11 cellular contexts compared by ENCODE assay signal in genomic region chr5:1724822-1725602, GRCh38.
DNase-seq lines count a peak whose midpoint lies in the region; ATAC-seq and TF ChIP-seq lines count a peak whose summit lies in the region.
"Had no signal": no experiment of that assay in that cellular context is flagged by ENCODE, and none has a peak within 500 bp of the region (broad histone marks: within the 10 kb centered on the region; RNA-seq: fewer than 3 reads in every experiment).

No MANE protein-coding gene starts in this region.

- H3K9me3 Mint-ChIP-seq in WTC11 (0 out of 2 replicates have a peak, but pooled peaks cover 6% of the 10 kb centered on the region), nephron progenitor cell (peaks cover 9% of the 10 kb centered on the region)

- peak overlapping the region; percentile 8 for H3K4me3 ChIP-seq in epithelial cell of proximal tubule (ENCODE audit: low read depth, low read length)
- H3K4me3 ChIP-seq: vagina had no signal

- DNase-seq in EH (ENCODE audit: low read depth) (peak; percentile 15), WTC11 (ENCODE audit: low spot score) (peak; percentile 59), epithelial cell of proximal tubule (ENCODE audit: low read depth) (no peak), nephron progenitor cell (peak; percentile 25), NCI-H526 treated with DMSO at 0.1 percent for 48 hours (lab: John Stamatoyannopoulos, UW) (no peak), AML-193 (lab: John Stamatoyannopoulos, UW) (no peak), NK-92 (lab: John Stamatoyannopoulos, UW; ENCODE audit: unreplicated experiment) (no peak)
- DNase-seq: activated gamma-delta T cell, PC-3 had no signal

- peak overlapping the region; percentile 55 for H3K4me3 Mint-ChIP-seq in WTC11
- H3K4me3 Mint-ChIP-seq in nephron progenitor cell: peak overlapping the region; percentile 49

- H3K4me1 Mint-ChIP-seq in WTC11 (peaks cover 27% of the 10 kb centered on the region), nephron progenitor cell (peaks cover 27% of the 10 kb centered on the region)

- H3K27ac Mint-ChIP-seq in WTC11 (peak overlapping the region; percentile 70; the same call in 1 of the 2 replicates), nephron progenitor cell (no peak overlapping the region)

- H3K27me3 Mint-ChIP-seq in WTC11 (ENCODE audit: low read depth) (peaks cover 3% of the 10 kb centered on the region), nephron progenitor cell (ENCODE audit: low read depth, poor library complexity) (peaks cover 20% of the 10 kb centered on the region)

- CTCF ChIA-PET in WTC11 (lab: Charles Lee): interaction anchor here (0.9 to 1.4 kb wide), 7 partner anchors 9 to 80 kb away, joined by 3 to 6 read pairs (median 4); no protein-coding TSS in a partner anchor

- H3K36me3 Mint-ChIP-seq in WTC11 (peaks cover 6% of the 10 kb centered on the region; the same call in 1 of the 2 replicates), nephron progenitor cell (ENCODE audit: low read depth) (no peaks in the 10 kb centered on the region)

- peak; percentile 74 for ATAC-seq in WTC11
- ATAC-seq in GM18861 (IDR thresholded peaks at IDR 0.05; ENCODE audit: unreplicated experiment): no peak
- ATAC-seq: PC-3 had no signal

- POLR2A ChIA-PET in WTC11 (lab: Charles Lee): no interaction called here

- TF ChIP-seq CTCF in WTC11 (IDR thresholded peaks at IDR 0.05) (no peak), epithelial cell of proximal tubule (conservative IDR thresholded peaks at IDR 0.05; ENCODE audit: low read depth, low read length) (no peak), nephron progenitor cell (IDR thresholded peaks at IDR 0.05) (no peak)

TF ChIP-seq in WTC11, 78 proteins besides CTCF, POLR2A, EP300 and RAD21:
- TF ChIP-seq JAZF1 (CRISPR knock-in tag; IDR thresholded peaks at IDR 0.05) (no peak), GRHL2 (CRISPR knock-in tag; IDR thresholded peaks at IDR 0.05; ENCODE audit: insufficient replicate concordance, severe bottlenecking) (no peak), TP53 (CRISPR knock-in tag; IDR thresholded peaks at IDR 0.05) (no peak), ESRRA (CRISPR knock-in tag; IDR thresholded peaks at IDR 0.05; ENCODE audit: borderline replicate concordance) (no peak), ZNF232 (CRISPR knock-in tag; IDR thresholded peaks at IDR 0.05) (0 out of 2 replicates have a peak, but pooled peaks have one; percentile 52), ZNF138 (CRISPR knock-in tag; conservative IDR thresholded peaks at IDR 0.05) (no peak), USF2 (CRISPR knock-in tag; IDR thresholded peaks at IDR 0.05) (no peak), USF1 (CRISPR knock-in tag; IDR thresholded peaks at IDR 0.05) (no peak), ETV6 (CRISPR knock-in tag; IDR thresholded peaks at IDR 0.05) (no peak), ZBTB21 (CRISPR knock-in tag; IDR thresholded peaks at IDR 0.05; ENCODE audit: borderline replicate concordance) (no peak)
- TF ChIP-seq, protein P1, sequence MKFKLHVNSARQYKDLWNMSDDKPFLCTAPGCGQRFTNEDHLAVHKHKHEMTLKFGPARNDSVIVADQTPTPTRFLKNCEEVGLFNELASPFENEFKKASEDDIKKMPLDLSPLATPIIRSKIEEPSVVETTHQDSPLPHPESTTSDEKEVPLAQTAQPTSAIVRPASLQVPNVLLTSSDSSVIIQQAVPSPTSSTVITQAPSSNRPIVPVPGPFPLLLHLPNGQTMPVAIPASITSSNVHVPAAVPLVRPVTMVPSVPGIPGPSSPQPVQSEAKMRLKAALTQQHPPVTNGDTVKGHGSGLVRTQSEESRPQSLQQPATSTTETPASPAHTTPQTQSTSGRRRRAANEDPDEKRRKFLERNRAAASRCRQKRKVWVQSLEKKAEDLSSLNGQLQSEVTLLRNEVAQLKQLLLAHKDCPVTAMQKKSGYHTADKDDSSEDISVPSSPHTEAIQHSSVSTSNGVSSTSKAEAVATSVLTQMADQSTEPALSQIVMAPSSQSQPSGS (CRISPR knock-in tag; IDR thresholded peaks at IDR 0.05; ENCODE audit: borderline replicate concordance, low read depth): no peak
- TF ChIP-seq, protein P2, sequence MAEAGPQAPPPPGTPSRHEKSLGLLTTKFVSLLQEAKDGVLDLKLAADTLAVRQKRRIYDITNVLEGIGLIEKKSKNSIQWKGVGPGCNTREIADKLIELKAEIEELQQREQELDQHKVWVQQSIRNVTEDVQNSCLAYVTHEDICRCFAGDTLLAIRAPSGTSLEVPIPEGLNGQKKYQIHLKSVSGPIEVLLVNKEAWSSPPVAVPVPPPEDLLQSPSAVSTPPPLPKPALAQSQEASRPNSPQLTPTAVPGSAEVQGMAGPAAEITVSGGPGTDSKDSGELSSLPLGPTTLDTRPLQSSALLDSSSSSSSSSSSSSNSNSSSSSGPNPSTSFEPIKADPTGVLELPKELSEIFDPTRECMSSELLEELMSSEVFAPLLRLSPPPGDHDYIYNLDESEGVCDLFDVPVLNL (CRISPR knock-in tag; IDR thresholded peaks at IDR 0.05; ENCODE audit: borderline replicate concordance, low read depth): no peak
- TF ChIP-seq, protein P3, sequence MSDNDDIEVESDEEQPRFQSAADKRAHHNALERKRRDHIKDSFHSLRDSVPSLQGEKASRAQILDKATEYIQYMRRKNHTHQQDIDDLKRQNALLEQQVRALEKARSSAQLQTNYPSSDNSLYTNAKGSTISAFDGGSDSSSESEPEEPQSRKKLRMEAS (CRISPR knock-in tag; IDR thresholded peaks at IDR 0.05): peak; percentile 28; the same call in 1 of the 2 replicates
TF ChIP-seq in WTC11: peak in this region for 2.

Comparison
In these comparisons a context has a peak if more than half of its experiments do, and no peak if none do; other contexts are left out.
1. DNase-seq: peak in EH (single experiment), WTC11 (single experiment) and nephron progenitor cell (single experiment); none in epithelial cell of proximal tubule (single experiment), NCI-H526 treated with DMSO at 0.1 percent for 48 hours (single experiment), AML-193 (0 of 2) and NK-92 (single experiment).